Comparison of ENCODE assay signal across 19 cellular contexts in the genomic region with DNA sequence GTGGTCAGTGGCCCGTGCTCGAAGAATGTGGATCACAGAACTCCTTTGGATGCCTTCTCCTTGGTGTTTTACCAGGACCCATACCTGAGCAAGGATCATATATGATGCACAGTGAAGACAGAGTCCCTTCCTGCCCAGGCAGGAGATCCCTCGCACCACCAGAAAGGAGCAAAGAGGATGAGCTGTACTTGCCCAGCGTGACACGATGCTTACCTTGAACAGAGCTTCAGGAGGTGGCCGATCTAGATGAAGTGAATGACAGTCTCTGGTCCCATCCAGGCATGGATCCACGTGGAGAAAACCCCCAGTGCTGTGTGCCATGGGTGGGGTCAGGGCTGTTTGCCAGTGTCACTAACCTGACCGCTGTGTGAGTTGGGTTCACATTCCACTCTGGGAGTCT.
DNase-seq lines count a peak whose midpoint lies in the region; ATAC-seq and TF ChIP-seq lines count a peak whose summit lies in the region.
"Had no signal": no experiment of that assay in that cellular context is flagged by ENCODE, and none has a peak within 500 bp of the region (broad histone marks: within the 10 kb centered on the region; RNA-seq: fewer than 3 reads in every experiment).

No MANE protein-coding gene starts in this region.

- no peak overlapping the region for H2BK12ac ChIP-seq in mesenchymal stem cell (ENCODE audit: low read length in 2 of 2)

- H2AFZ ChIP-seq in mesenchymal stem cell (ENCODE audit: low read depth, low read length): no peak overlapping the region
- H2AFZ ChIP-seq: GM23248 had no signal

- H4K91ac ChIP-seq in mesenchymal stem cell (ENCODE audit: low read length): peak overlapping the region; percentile 14

- no peak overlapping the region for H3K23ac ChIP-seq in mesenchymal stem cell (ENCODE audit: low read length in 2 of 2)

- H4K8ac ChIP-seq in mesenchymal stem cell (ENCODE audit: low read length): no peak overlapping the region

- peak overlapping the region; percentile 9 for H2BK15ac ChIP-seq in mesenchymal stem cell (ENCODE audit: low read depth, poor library complexity, severe bottlenecking)

- H3K4me1 ChIP-seq in esophagus muscularis mucosa (peaks cover 0 to 3% (median 0%) of the 10 kb centered on the region in 4 donors), mesenchymal stem cell (ENCODE audit: control insufficient read depth, insufficient read depth, low read depth, low read length) (no peaks in the 10 kb centered on the region), mucosa of descending colon (ENCODE audit: low read depth) (no peaks in the 10 kb centered on the region)
- H3K4me1 ChIP-seq: A549 had no signal

- H3K14ac ChIP-seq in mesenchymal stem cell (ENCODE audit: low read length in 2 of 2): no peak overlapping the region

- peak; percentile 19 for DNase-seq in LoVo (ENCODE audit: low spot score)
- peak; percentile 89 for DNase-seq in esophagus muscularis mucosa (ENCODE audit: extremely low spot score)
- DNase-seq in mesenchymal stem cell: no peak
- no peak for DNase-seq in NCI-H1417 (lab: John Stamatoyannopoulos, UW)
- no peak for DNase-seq in mucosa of descending colon
- DNase-seq: 8988T; ACHN; AML-193; Calu3; CD4-positive, alpha-beta memory T cell; COR-L47; DMS53; DMS79 treated with DMSO at 0.1 percent for 48 hours; GF-D8; GM23248; H7; HCEC 1CT had no signal

- H2BK5ac ChIP-seq in mesenchymal stem cell (ENCODE audit: low read depth, low read length, poor library complexity, severe bottlenecking): no peak overlapping the region

- no peaks in the 10 kb centered on the region for H3K79me1 ChIP-seq in mesenchymal stem cell (replicated peaks; ENCODE audit: low read length, poor library complexity, severe bottlenecking)

- TF ChIP-seq CTCF in esophagus muscularis mucosa (IDR thresholded peaks at IDR 0.05) (no peak), mucosa of descending colon (IDR thresholded peaks at IDR 0.05) (no peak)

- H3K36me3 ChIP-seq in esophagus muscularis mucosa: no peaks in the 10 kb centered on the region
- no peaks in the 10 kb centered on the region for H3K36me3 ChIP-seq in mesenchymal stem cell (ENCODE audit: control insufficient read depth in 1 of 2, insufficient read depth in 2 of 2, low read depth in 1 of 2, low read length in 2 of 2)
- no peaks in the 10 kb centered on the region for H3K36me3 ChIP-seq in mucosa of descending colon (ENCODE audit: low read depth)

- H3K27me3 ChIP-seq in esophagus muscularis mucosa: no peaks in the 10 kb centered on the region
- peaks cover under 1 to 8% of the 10 kb centered on the region in 2 experiments for H3K27me3 ChIP-seq in mesenchymal stem cell (ENCODE audit: control insufficient read depth in 1 of 2, insufficient read depth in 1 of 2, low read length in 2 of 2)

- no peak overlapping the region for H3K4ac ChIP-seq in mesenchymal stem cell (ENCODE audit: low read depth in 1 of 2, low read length in 2 of 2)

- H3K4me3 ChIP-seq in esophagus muscularis mucosa (no peak overlapping the region), mesenchymal stem cell (ENCODE audit: insufficient read depth in 1 of 2, low read depth in 1 of 2, low read length in 2 of 2) (no peak overlapping the region), mucosa of descending colon (no peak overlapping the region)
- H3K4me3 ChIP-seq: A549, GM23248 had no signal

- intact Hi-C loops in esophagus muscularis mucosa (cut with DNase I): no loop called here
- intact Hi-C loops in mucosa of descending colon (cut with DNase I, micrococcal nuclease): no loop called here

- TF ChIP-seq POLR2A in esophagus muscularis mucosa (IDR thresholded peaks at IDR 0.05; ENCODE audit: low read depth): no peak

- H3K27ac ChIP-seq in esophagus muscularis mucosa (replicated peaks in 1 of 4) (no peak overlapping the region), mesenchymal stem cell (ENCODE audit: low read length, poor library complexity, severe bottlenecking) (no peak overlapping the region)
- H3K27ac ChIP-seq: A549, GM23248 had no signal

- 88% methylated on average over 8 of the region's 8 CpGs for WGBS in esophagus muscularis mucosa
- 92% methylated on average over 8 of the region's 8 CpGs for WGBS in mesenchymal stem cell

- no peak overlapping the region for H2AK5ac ChIP-seq in mesenchymal stem cell (ENCODE audit: low read length, severe bottlenecking)

- H3K9me3 ChIP-seq in esophagus muscularis mucosa (no peaks in the 10 kb centered on the region), mesenchymal stem cell (ENCODE audit: control insufficient read depth, low read length) (no peaks in the 10 kb centered on the region), mucosa of descending colon (no peaks in the 10 kb centered on the region)
- H3K9me3 ChIP-seq: A549 had no signal

- ATAC-seq in HG03159 (IDR thresholded peaks at IDR 0.05; ENCODE audit: unreplicated experiment) (no peak), mucosa of descending colon (no peak)
- ATAC-seq: A549 had no signal

- TF ChIP-seq EP300 in esophagus muscularis mucosa (IDR thresholded peaks at IDR 0.05): no peak

- no peak overlapping the region for H3K18ac ChIP-seq in mesenchymal stem cell (ENCODE audit: low read depth in 1 of 2, low read length in 2 of 2)

- no peak overlapping the region for H3K4me2 ChIP-seq in mesenchymal stem cell (ENCODE audit: low read length, poor library complexity, severe bottlenecking)
- H3K4me2 ChIP-seq: A549 had no signal

- no peak overlapping the region for H3K9ac ChIP-seq in mesenchymal stem cell (ENCODE audit: low read length)
- H3K9ac ChIP-seq: GM23248 had no signal

- H2BK120ac ChIP-seq in mesenchymal stem cell (ENCODE audit: low read depth, low read length): no peak overlapping the region

Comparison
In these comparisons a context has a peak if more than half of its experiments do, and no peak if none do; other contexts are left out.
1. DNase-seq: peak in LoVo (single experiment) and esophagus muscularis mucosa (single experiment); none in mesenchymal stem cell (single experiment), NCI-H1417 (0 of 3) and mucosa of descending colon (0 of 3).